Comparison of ENCODE assay signal across 1 cellular context in genomic region chr7:50677279-50677996, GRCh38.
TF ChIP-seq lines count a peak whose summit lies in the region.

No MANE protein-coding gene starts in this region.

TF ChIP-seq in HepG2, 621 proteins besides CTCF, POLR2A, EP300 and RAD21 (continued from another document and continues in another):
- TF ChIP-seq ZNF367 (CRISPR knock-in tag; IDR thresholded peaks at IDR 0.05; ENCODE audit: borderline replicate concordance) (no peak), SMAD1 (CRISPR knock-in tag; IDR thresholded peaks at IDR 0.05; ENCODE audit: borderline replicate concordance, low read depth) (no peak), ZNF496 (CRISPR knock-in tag; IDR thresholded peaks at IDR 0.05; ENCODE audit: insufficient replicate concordance) (no peak), ZNF607 (CRISPR knock-in tag; IDR thresholded peaks at IDR 0.05; ENCODE audit: borderline replicate concordance) (no peak), FOXO4 (CRISPR knock-in tag; conservative IDR thresholded peaks at IDR 0.05) (no peak), RNF219 (CRISPR knock-in tag; IDR thresholded peaks at IDR 0.05) (no peak), ZBTB43 (CRISPR knock-in tag; conservative IDR thresholded peaks at IDR 0.05) (peak; percentile 89), ZNF563 (CRISPR knock-in tag; IDR thresholded peaks at IDR 0.05) (no peak), SIN3A (IDR thresholded peaks at IDR 0.05; ENCODE audit: borderline replicate concordance, low read depth, low read length) (no peak), HNRNPH1 (optimal IDR thresholded peaks at IDR 0.05; ENCODE audit: low read depth, low read length) (no peak), ZNF275 (CRISPR knock-in tag; IDR thresholded peaks at IDR 0.05; ENCODE audit: borderline replicate concordance) (no peak), ZNF318 (CRISPR knock-in tag; IDR thresholded peaks at IDR 0.05) (no peak), SAP130 (CRISPR knock-in tag; IDR thresholded peaks at IDR 0.05; ENCODE audit: low read depth) (peak; percentile 29; the same call in 1 of the 2 replicates), U2AF2 (IDR thresholded peaks at IDR 0.05; ENCODE audit: low read depth, low read length) (no peak), CENPX (CRISPR knock-in tag; IDR thresholded peaks at IDR 0.05) (no peak), TAF15 (IDR thresholded peaks at IDR 0.05; ENCODE audit: low read depth, low read length, poor library complexity, severe bottlenecking) (no peak), ZFP36 (IDR thresholded peaks at IDR 0.05; ENCODE audit: borderline replicate concordance, low read depth, low read length, partially characterized antibody) (no peak), GPBP1L1 (CRISPR knock-in tag; IDR thresholded peaks at IDR 0.05) (no peak), MATR3 (CRISPR knock-in tag; IDR thresholded peaks at IDR 0.05) (no peak), AHR (CRISPR knock-in tag; IDR thresholded peaks at IDR 0.05) (no peak), ZFAT (CRISPR knock-in tag; conservative IDR thresholded peaks at IDR 0.05) (no peak), NAIF1 (CRISPR knock-in tag; IDR thresholded peaks at IDR 0.05; ENCODE audit: borderline replicate concordance) (no peak), NCOR1 (IDR thresholded peaks at IDR 0.05; ENCODE audit: borderline replicate concordance, low read length) (no peak), ZBTB46 (CRISPR knock-in tag; IDR thresholded peaks at IDR 0.05; ENCODE audit: borderline replicate concordance) (no peak), ZNF512B (CRISPR knock-in tag; IDR thresholded peaks at IDR 0.05; ENCODE audit: borderline replicate concordance) (no peak), NPAS2 (CRISPR knock-in tag; IDR thresholded peaks at IDR 0.05; ENCODE audit: borderline replicate concordance) (no peak), BORCS8-MEF2B (CRISPR knock-in tag; IDR thresholded peaks at IDR 0.05) (no peak), GATAD1 (CRISPR knock-in tag; IDR thresholded peaks at IDR 0.05) (0 out of 2 replicates have a peak, but pooled peaks have one; percentile 5)
- TF ChIP-seq, protein P1, sequence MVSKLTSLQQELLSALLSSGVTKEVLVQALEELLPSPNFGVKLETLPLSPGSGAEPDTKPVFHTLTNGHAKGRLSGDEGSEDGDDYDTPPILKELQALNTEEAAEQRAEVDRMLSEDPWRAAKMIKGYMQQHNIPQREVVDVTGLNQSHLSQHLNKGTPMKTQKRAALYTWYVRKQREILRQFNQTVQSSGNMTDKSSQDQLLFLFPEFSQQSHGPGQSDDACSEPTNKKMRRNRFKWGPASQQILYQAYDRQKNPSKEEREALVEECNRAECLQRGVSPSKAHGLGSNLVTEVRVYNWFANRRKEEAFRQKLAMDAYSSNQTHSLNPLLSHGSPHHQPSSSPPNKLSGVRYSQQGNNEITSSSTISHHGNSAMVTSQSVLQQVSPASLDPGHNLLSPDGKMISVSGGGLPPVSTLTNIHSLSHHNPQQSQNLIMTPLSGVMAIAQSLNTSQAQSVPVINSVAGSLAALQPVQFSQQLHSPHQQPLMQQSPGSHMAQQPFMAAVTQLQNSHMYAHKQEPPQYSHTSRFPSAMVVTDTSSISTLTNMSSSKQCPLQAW (CRISPR knock-in tag; IDR thresholded peaks at IDR 0.05) = no peak
- TF ChIP-seq, protein P2, sequence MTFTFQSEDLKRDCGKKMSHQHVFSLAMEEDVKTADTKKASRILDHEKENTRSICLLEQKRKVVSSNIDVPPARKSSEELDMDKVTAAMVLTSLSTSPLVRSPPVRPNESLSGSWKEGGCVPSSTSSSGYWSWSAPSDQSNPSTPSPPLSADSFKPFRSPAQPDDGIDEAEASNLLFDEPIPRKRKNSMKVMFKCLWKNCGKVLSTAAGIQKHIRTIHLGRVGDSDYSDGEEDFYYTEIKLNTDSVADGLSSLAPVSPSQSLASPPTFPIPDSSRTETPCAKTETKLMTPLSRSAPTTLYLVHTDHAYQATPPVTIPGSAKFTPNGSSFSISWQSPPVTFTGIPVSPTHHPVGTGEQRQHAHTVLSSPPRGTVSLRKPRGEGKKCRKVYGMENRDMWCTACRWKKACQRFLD (CRISPR knock-in tag; IDR thresholded peaks at IDR 0.05; ENCODE audit: borderline replicate concordance) = no peak
